36 cellular contexts compared by ENCODE assay signal in genomic region chr12:52532636-52533035, GRCh38. TPM values are rescaled to one million over a fixed set of nuclear protein-coding genes. Genes with fewer than 3 reads are reported as not detected.
"Had no signal": no experiment of that assay in that cellular context is flagged by ENCODE, and none has a peak within 500 bp of the region (broad histone marks: within the 10 kb centered on the region; RNA-seq: fewer than 3 reads in every experiment).

No MANE protein-coding gene starts in this region.

- H3K27ac Mint-ChIP-seq: activated B cell treated with CpG ODN at 0.5 μM for 24 hours; activated CD8-positive, alpha-beta T cell treated with anti-CD3 and anti-CD28 coated beads for 36 hours; activated naive CD4-positive, alpha-beta T cell treated with anti-CD3 and anti-CD28 coated beads, Interleukin-2, amount 10 ng/mL, durations not matched to agents 7 days and 5 days; activated T-helper 17 cell treated with anti-CD3 and anti-CD28 coated beads, Interleukin-2, amount 50 U/mL, for 72 hours; T-helper 17 cell; T-helper 2 cell treated with Interferon-gamma antibody and Interleukin-4, amounts not matched to agents 5 μg/mL and 100 μg/mL, for 36 hours had no signal

- H3K4me3 Mint-ChIP-seq: activated B cell treated with CpG ODN at 0.5 μM for 24 hours; activated CD8-positive, alpha-beta T cell treated with anti-CD3 and anti-CD28 coated beads for 36 hours; activated naive CD4-positive, alpha-beta T cell treated with anti-CD3 and anti-CD28 coated beads, Interleukin-2, amount 10 ng/mL, durations not matched to agents 7 days and 5 days; activated T-cell treated with anti-CD3 and anti-CD28 coated beads, Interleukin-2, amount 50 U/mL, for 4 hours; activated T-helper 17 cell treated with anti-CD3 and anti-CD28 coated beads, Interleukin-2, amount 50 U/mL, for 72 hours; T-helper 17 cell; T-helper 2 cell treated with Interferon-gamma antibody and Interleukin-4, amounts not matched to agents 5 μg/mL and 100 μg/mL, for 36 hours had no signal

- H3K36me3 Mint-ChIP-seq: activated naive CD4-positive, alpha-beta T cell treated with anti-CD3 and anti-CD28 coated beads, Interleukin-2, amount 10 ng/mL, durations not matched to agents 7 days and 5 days; activated naive CD4-positive, alpha-beta T cell treated with anti-CD3 and anti-CD28 coated beads, Interleukin-2, amount 50 U/mL, for 72 hours had no signal

- H3K27me3 Mint-ChIP-seq: activated CD8-positive, alpha-beta T cell treated with anti-CD3 and anti-CD28 coated beads for 36 hours; activated T-helper 17 cell treated with anti-CD3 and anti-CD28 coated beads, Interleukin-2, amount 50 U/mL, for 72 hours had no signal

- H3K27ac ChIP-seq: adrenal gland, body of pancreas, cardiac muscle cell, epithelial cell of prostate, esophagus squamous epithelium, gastroesophageal sphincter, heart right ventricle, WERI-Rb-1 had no signal

- H3K4me1 Mint-ChIP-seq: activated B cell treated with CpG ODN at 0.5 μM for 24 hours; activated naive CD4-positive, alpha-beta T cell treated with anti-CD3 and anti-CD28 coated beads, Interleukin-2, amount 10 ng/mL, durations not matched to agents 7 days and 5 days; activated T-helper 17 cell treated with anti-CD3 and anti-CD28 coated beads, Interleukin-2, amount 50 U/mL, for 72 hours had no signal

- H3K4me1 ChIP-seq: adrenal gland, gastroesophageal sphincter had no signal

- DNase-seq: activated B cell treated with CpG ODN at 0.5 μM for 24 hours; activated CD4-positive, alpha-beta T cell treated with anti-CD3 and anti-CD28 coated beads for 48 hours; activated CD4-positive, alpha-beta T cell treated with anti-CD3 and anti-CD28 coated beads, Interleukin-2, amount 50 U/mL, for 1 hour; activated CD4-positive, alpha-beta T cell treated with anti-CD3 and anti-CD28 coated beads, Interleukin-2, amount 50 U/mL, for 48 hours; activated CD8-positive, alpha-beta memory T cell treated with anti-CD3 and anti-CD28 coated beads for 24 hours; activated CD8-positive, alpha-beta T cell treated with anti-CD3 and anti-CD28 coated beads for 36 hours; activated effector memory CD4-positive, alpha-beta T cell treated with Interleukin-2 at 50 U/mL for 16 hours; activated naive CD4-positive, alpha-beta T cell treated with anti-CD3 and anti-CD28 coated beads, Interleukin-2, amount 10 ng/mL, durations not matched to agents 7 days and 5 days; activated T-cell treated with anti-CD3 and anti-CD28 coated beads, Interleukin-2, amount 50 U/mL, for 4 hours; adrenal gland; amygdala; body of pancreas; cortex of kidney; effector CD8-positive, alpha-beta T cell; esophagus squamous epithelium; foreskin melanocyte; heart right ventricle; T-helper 1 cell; T-helper 17 cell; T1000; WERI-Rb-1 had no signal

- ATAC-seq: activated CD4-positive, CD25-positive, alpha-beta regulatory T cell treated with anti-CD3 and anti-CD28 coated beads, Interleukin-2, amount 50 U/mL, for 24 hours; activated CD8-positive, alpha-beta T cell treated with anti-CD3 and anti-CD28 coated beads for 36 hours; activated naive CD4-positive, alpha-beta T cell treated with anti-CD3 and anti-CD28 coated beads, Interleukin-2, amount 50 U/mL, for 72 hours; activated T-cell treated with anti-CD3 and anti-CD28 coated beads, Interleukin-2, amount 50 U/mL, for 4 hours; activated T-helper 17 cell treated with anti-CD3 and anti-CD28 coated beads, Interleukin-2, amount 50 U/mL, for 72 hours; body of pancreas; gastroesophageal sphincter; heart right ventricle; T-helper 17 cell had no signal

- H3K4me3 ChIP-seq: adrenal gland, body of pancreas, cardiac muscle cell, esophagus squamous epithelium, gastroesophageal sphincter, heart right ventricle had no signal

- H3K27me3 ChIP-seq: adrenal gland, body of pancreas, cardiac muscle cell, esophagus squamous epithelium, gastroesophageal sphincter had no signal

- H3K9me3 ChIP-seq: adrenal gland, body of pancreas, esophagus squamous epithelium, gastroesophageal sphincter, heart right ventricle had no signal

- H3K9me3 Mint-ChIP-seq: activated B cell treated with CpG ODN at 0.5 μM for 24 hours; activated CD8-positive, alpha-beta T cell treated with anti-CD3 and anti-CD28 coated beads for 36 hours; activated naive CD4-positive, alpha-beta T cell treated with anti-CD3 and anti-CD28 coated beads, Interleukin-2, amount 10 ng/mL, durations not matched to agents 7 days and 5 days; activated naive CD4-positive, alpha-beta T cell treated with anti-CD3 and anti-CD28 coated beads, Interleukin-2, amount 50 U/mL, for 72 hours; activated T-cell treated with anti-CD3 and anti-CD28 coated beads, Interleukin-2, amount 50 U/mL, for 4 hours; activated T-helper 17 cell treated with anti-CD3 and anti-CD28 coated beads, Interleukin-2, amount 50 U/mL, for 72 hours; T-helper 2 cell treated with Interferon-gamma antibody and Interleukin-4, amounts not matched to agents 5 μg/mL and 100 μg/mL, for 36 hours had no signal

- H3K36me3 ChIP-seq: adrenal gland, cardiac muscle cell, esophagus squamous epithelium, gastroesophageal sphincter, heart right ventricle, WERI-Rb-1 had no signal

RNA-seq across cellular contexts. Expression of gene KRT5, which starts 12.4 kb away (rescaled TPM):
- total RNA-seq: activated B cell treated with CpG ODN at 0.5 μM for 24 hours; activated CD8-positive, alpha-beta T cell treated with anti-CD3 and anti-CD28 coated beads for 36 hours; activated naive CD4-positive, alpha-beta T cell treated with anti-CD3 and anti-CD28 coated beads, Interleukin-2, amount 50 U/mL, for 72 hours; activated T-cell treated with anti-CD3 and anti-CD28 coated beads, Interleukin-2, amount 50 U/mL, for 4 hours; activated T-helper 17 cell treated with anti-CD3 and anti-CD28 coated beads, Interleukin-2, amount 50 U/mL, for 72 hours; cardiac muscle cell; chondrocyte; fibroblast of lung; glomerular endothelial cell; T-helper 17 cell had no signal

RNA-seq across cellular contexts. Expression of gene KRT71, which starts 20.3 kb away (rescaled TPM):
- total RNA-seq: activated B cell treated with CpG ODN at 0.5 μM for 24 hours; activated CD8-positive, alpha-beta T cell treated with anti-CD3 and anti-CD28 coated beads for 36 hours; activated naive CD4-positive, alpha-beta T cell treated with anti-CD3 and anti-CD28 coated beads, Interleukin-2, amount 50 U/mL, for 72 hours; activated T-cell treated with anti-CD3 and anti-CD28 coated beads, Interleukin-2, amount 50 U/mL, for 4 hours; activated T-helper 17 cell treated with anti-CD3 and anti-CD28 coated beads, Interleukin-2, amount 50 U/mL, for 72 hours; adrenal gland; aorta; body of pancreas; cardiac muscle cell; chondrocyte; dermis microvascular lymphatic vessel endothelial cell; endothelial cell of umbilical vein; esophagus squamous epithelium; fibroblast of lung; fibroblast of villous mesenchyme; gastroesophageal sphincter; glomerular endothelial cell; heart right ventricle; T-helper 17 cell had no signal
- polyA plus RNA-seq: adrenal gland, aorta, cardiac muscle cell, endothelial cell of umbilical vein, esophagus, fibroblast of lung, heart right ventricle had no signal

RNA-seq across cellular contexts. Expression of gene KRT6A, which starts 39.6 kb away (rescaled TPM):
- total RNA-seq: activated B cell treated with CpG ODN at 0.5 μM for 24 hours; activated CD8-positive, alpha-beta T cell treated with anti-CD3 and anti-CD28 coated beads for 36 hours; activated naive CD4-positive, alpha-beta T cell treated with anti-CD3 and anti-CD28 coated beads, Interleukin-2, amount 50 U/mL, for 72 hours; activated T-cell treated with anti-CD3 and anti-CD28 coated beads, Interleukin-2, amount 50 U/mL, for 4 hours; activated T-helper 17 cell treated with anti-CD3 and anti-CD28 coated beads, Interleukin-2, amount 50 U/mL, for 72 hours; aorta; body of pancreas; cardiac muscle cell; chondrocyte; dermis microvascular lymphatic vessel endothelial cell; fibroblast of lung; fibroblast of villous mesenchyme; glomerular endothelial cell; T-helper 17 cell had no signal
- polyA plus RNA-seq: endothelial cell of umbilical vein had no signal

RNA-seq across cellular contexts. Expression of gene KRT74, which starts 41.0 kb away (rescaled TPM):
- total RNA-seq: activated B cell treated with CpG ODN at 0.5 μM for 24 hours; activated CD8-positive, alpha-beta T cell treated with anti-CD3 and anti-CD28 coated beads for 36 hours; activated naive CD4-positive, alpha-beta T cell treated with anti-CD3 and anti-CD28 coated beads, Interleukin-2, amount 50 U/mL, for 72 hours; activated T-cell treated with anti-CD3 and anti-CD28 coated beads, Interleukin-2, amount 50 U/mL, for 4 hours; activated T-helper 17 cell treated with anti-CD3 and anti-CD28 coated beads, Interleukin-2, amount 50 U/mL, for 72 hours; adrenal gland; aorta; body of pancreas; cardiac muscle cell; chondrocyte; dermis microvascular lymphatic vessel endothelial cell; endothelial cell of umbilical vein; fibroblast of lung; fibroblast of villous mesenchyme; gastroesophageal sphincter; glomerular endothelial cell; T-helper 17 cell had no signal
- polyA plus RNA-seq: adrenal gland, aorta, cardiac muscle cell, endothelial cell of umbilical vein, fibroblast of lung, heart right ventricle had no signal

RNA-seq across cellular contexts. Expression of gene KRT6C, which starts 59.0 kb away (rescaled TPM):
- total RNA-seq: activated B cell treated with CpG ODN at 0.5 μM for 24 hours; activated CD8-positive, alpha-beta T cell treated with anti-CD3 and anti-CD28 coated beads for 36 hours; activated naive CD4-positive, alpha-beta T cell treated with anti-CD3 and anti-CD28 coated beads, Interleukin-2, amount 50 U/mL, for 72 hours; activated T-cell treated with anti-CD3 and anti-CD28 coated beads, Interleukin-2, amount 50 U/mL, for 4 hours; activated T-helper 17 cell treated with anti-CD3 and anti-CD28 coated beads, Interleukin-2, amount 50 U/mL, for 72 hours; aorta; body of pancreas; cardiac muscle cell; chondrocyte; dermis microvascular lymphatic vessel endothelial cell; endothelial cell of umbilical vein; fibroblast of lung; fibroblast of villous mesenchyme; glomerular endothelial cell; heart right ventricle; T-helper 17 cell had no signal
- polyA plus RNA-seq: cardiac muscle cell, endothelial cell of umbilical vein, fibroblast of lung had no signal
